10 cellular contexts compared by ENCODE assay signal in the genomic region with DNA sequence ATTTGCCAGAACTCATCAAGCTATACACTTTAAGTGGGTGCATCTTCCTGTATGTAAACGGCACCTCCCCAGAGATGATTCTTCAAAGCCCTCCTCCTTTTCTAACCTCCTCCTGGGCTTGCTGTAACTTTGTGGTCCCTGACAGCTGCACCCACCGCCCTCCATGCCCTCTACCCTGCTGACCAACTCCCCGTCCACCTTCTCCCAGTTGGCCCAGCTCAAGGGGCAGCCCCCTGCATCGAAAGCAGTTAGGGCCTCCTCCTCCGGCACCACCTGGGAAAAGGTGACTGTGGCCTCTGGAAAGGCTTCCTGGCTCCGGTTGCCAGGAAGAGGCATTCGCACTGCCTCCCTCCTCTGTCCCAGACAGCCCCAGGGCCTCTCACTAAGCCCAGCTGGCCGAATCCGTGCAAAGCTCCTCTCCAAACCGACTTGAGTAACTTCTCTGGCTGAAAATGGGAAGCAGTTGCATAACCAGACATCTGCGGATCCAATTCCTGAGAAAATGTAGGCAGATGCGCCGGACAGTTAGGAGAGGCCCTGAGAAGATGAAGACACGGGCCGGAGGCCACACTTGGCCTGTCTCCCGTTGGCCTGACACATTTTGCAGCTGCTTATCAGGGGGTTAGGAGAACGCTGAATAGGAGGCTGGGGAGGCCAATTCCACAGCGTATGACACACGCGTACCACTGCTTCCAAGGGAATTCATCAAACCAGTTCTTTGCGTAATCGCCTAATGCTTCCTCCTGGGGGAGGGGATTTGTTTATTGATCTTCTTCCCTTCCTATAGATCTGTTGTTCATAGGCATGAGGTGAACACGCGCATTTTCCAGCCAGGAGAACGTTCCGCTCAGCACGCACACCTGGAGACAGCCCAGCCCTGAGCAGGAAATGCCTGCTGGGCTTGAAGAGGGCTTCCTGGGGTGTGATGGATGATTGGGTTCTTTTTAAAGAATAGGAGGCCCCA. TPM values are rescaled to one million over a fixed set of nuclear protein-coding genes. Genes with fewer than 3 reads are reported as not detected.
DNase-seq lines count a peak whose midpoint lies in the region; ATAC-seq and TF ChIP-seq lines count a peak whose summit lies in the region.
"Had no signal": no experiment of that assay in that cellular context is flagged by ENCODE, and none has a peak within 500 bp of the region (broad histone marks: within the 10 kb centered on the region; RNA-seq: fewer than 3 reads in every experiment).

No MANE protein-coding gene starts in this region.

- peaks cover 54% of the 10 kb centered on the region for H3K4me1 ChIP-seq in PC-3 (ENCODE audit: insufficient read depth, low read length)

- H3K27me3 ChIP-seq in PC-3 (ENCODE audit: low read length): no peaks in the 10 kb centered on the region

- H3K9me2 ChIP-seq in PC-3 (replicated peaks; ENCODE audit: low read length): no peaks in the 10 kb centered on the region

- no peaks in the 10 kb centered on the region for H3K4me1 Mint-ChIP-seq in activated CD4-positive, alpha-beta T cell treated with anti-CD3 and anti-CD28 coated beads, Interleukin-2, amount 10 ng/mL, durations not matched to agents 24 days and 14 days
- H3K4me1 Mint-ChIP-seq: activated naive CD4-positive, alpha-beta T cell treated with anti-CD3 and anti-CD28 coated beads, Interleukin-2, amount 10 ng/mL, durations not matched to agents 7 days and 5 days had no signal

- H4K20me1 ChIP-seq in PC-3 (ENCODE audit: low read length): no peaks in the 10 kb centered on the region

- BruUV-seq in PC-3 (replicated peaks; lab: Mats Ljungman, UMichigan): no TSS peak

- H3K9ac ChIP-seq in PC-3 (ENCODE audit: low read length): peak overlapping the region; percentile 82

- H2AFZ ChIP-seq in PC-3 (ENCODE audit: low read length): peak overlapping the region; percentile 40; the same call in 1 of the 2 replicates

- no peaks in the 10 kb centered on the region for H3K27me3 Mint-ChIP-seq in activated CD4-positive, alpha-beta T cell treated with anti-CD3 and anti-CD28 coated beads, Interleukin-2, amount 10 ng/mL, durations not matched to agents 24 days and 14 days
- H3K27me3 Mint-ChIP-seq: activated naive CD4-positive, alpha-beta T cell treated with anti-CD3 and anti-CD28 coated beads, Interleukin-2, amount 10 ng/mL, durations not matched to agents 7 days and 5 days had no signal

- peaks cover 15% of the 10 kb centered on the region for H3F3A ChIP-seq in PC-3 (ENCODE audit: low read length, unreplicated experiment)

- no peaks in the 10 kb centered on the region for H3K9me3 ChIP-seq in PC-3 (ENCODE audit: low read length)

- H3K4me2 ChIP-seq in PC-3 (ENCODE audit: low read length): peak overlapping the region; percentile 63

- intact Hi-C loops in PC-3 (cut with micrococcal nuclease) (no loop called here), posterior vena cava (cut with DNase I) (no loop called here)
- intact Hi-C loops in activated CD4-positive, alpha-beta T cell treated with anti-CD3 and anti-CD28 coated beads, Interleukin-2, amount 10 ng/mL, durations not matched to agents 24 days and 14 days (cut with micrococcal nuclease): no loop called here

- peak overlapping the region; percentile 97 for H3K27ac ChIP-seq in PC-3 (ENCODE audit: low read length)

- H3K4me3 Mint-ChIP-seq in activated CD4-positive, alpha-beta T cell treated with anti-CD3 and anti-CD28 coated beads, Interleukin-2, amount 10 ng/mL, durations not matched to agents 24 days and 14 days: no peak overlapping the region
- H3K4me3 Mint-ChIP-seq: activated naive CD4-positive, alpha-beta T cell treated with anti-CD3 and anti-CD28 coated beads, Interleukin-2, amount 10 ng/mL, durations not matched to agents 7 days and 5 days had no signal

- H3K4me3 ChIP-seq in PC-3 (ENCODE audit: low read length): peak overlapping the region; percentile 19; the same call in 1 of the 2 replicates
- H3K4me3 ChIP-seq in foreskin fibroblast (ENCODE audit: low read depth in 1 of 2, low read length in 2 of 2): no peak overlapping the region

- CTCF ChIA-PET in PC-3 (lab: Charles Lee): no interaction called here

- H3K27ac Mint-ChIP-seq in activated CD4-positive, alpha-beta T cell treated with anti-CD3 and anti-CD28 coated beads, Interleukin-2, amount 10 ng/mL, durations not matched to agents 24 days and 14 days: no peak overlapping the region
- H3K27ac Mint-ChIP-seq: activated naive CD4-positive, alpha-beta T cell treated with anti-CD3 and anti-CD28 coated beads, Interleukin-2, amount 10 ng/mL, durations not matched to agents 7 days and 5 days had no signal

- H3K9me3 Mint-ChIP-seq in activated CD4-positive, alpha-beta T cell treated with anti-CD3 and anti-CD28 coated beads, Interleukin-2, amount 10 ng/mL, durations not matched to agents 24 days and 14 days: no peaks in the 10 kb centered on the region
- H3K9me3 Mint-ChIP-seq: activated naive CD4-positive, alpha-beta T cell treated with anti-CD3 and anti-CD28 coated beads, Interleukin-2, amount 10 ng/mL, durations not matched to agents 7 days and 5 days had no signal

- peak; percentile 18 for ATAC-seq in PC-3

- POLR2A ChIA-PET in PC-3 (lab: Charles Lee; ENCODE audit: unreplicated experiment): interaction anchor here (0.6 kb wide), 1 partner anchor 71 kb away, joined by 3 read pairs; no protein-coding TSS in a partner anchor

- H3K79me2 ChIP-seq in PC-3 (ENCODE audit: low read length): peaks cover 17% of the 10 kb centered on the region

- peak; percentile 62 for DNase-seq in COR-L47 (lab: John Stamatoyannopoulos, UW)
- peak; percentile 94 for DNase-seq in PC-3
- DNase-seq in foreskin fibroblast: peak; percentile 100
- peak; percentile 97 for DNase-seq in posterior vena cava (ENCODE audit: low spot score)
- DNase-seq in GM13976 (ENCODE audit: low spot score): no peak
- no peak for DNase-seq in NCI-H510A (lab: John Stamatoyannopoulos, UW)
- no peak for DNase-seq in GM19238 (ENCODE audit: insufficient read length, low spot score)
- DNase-seq in activated CD4-positive, alpha-beta T cell treated with anti-CD3 and anti-CD28 coated beads, Interleukin-2, amount 10 ng/mL, durations not matched to agents 24 days and 14 days: no peak
- DNase-seq: activated naive CD4-positive, alpha-beta T cell treated with anti-CD3 and anti-CD28 coated beads, Interleukin-2, amount 10 ng/mL, durations not matched to agents 7 days and 5 days; NCI-H1048 had no signal

- in situ Hi-C loops in GM13976 (cut with MboI; ENCODE audit: low sequenced_read_pairs, unreplicated experiment): no loop called here

- TF ChIP-seq CTCF in PC-3 (conservative IDR thresholded peaks at IDR 0.05; ENCODE audit: low read depth, low read length) (no peak), foreskin fibroblast (IDR thresholded peaks at IDR 0.05; ENCODE audit: low read depth, low read length) (no peak), GM13976 (IDR thresholded peaks at IDR 0.05; ENCODE audit: borderline replicate concordance, control extremely low read depth, extremely low read depth, insufficient read depth, missing control alignments) (no peak)

- H3K36me3 ChIP-seq in PC-3 (ENCODE audit: low read depth, low read length): no peaks in the 10 kb centered on the region

- no peaks in the 10 kb centered on the region for H3K36me3 Mint-ChIP-seq in activated CD4-positive, alpha-beta T cell treated with anti-CD3 and anti-CD28 coated beads, Interleukin-2, amount 10 ng/mL, durations not matched to agents 24 days and 14 days (ENCODE audit: low read depth)
- H3K36me3 Mint-ChIP-seq: activated naive CD4-positive, alpha-beta T cell treated with anti-CD3 and anti-CD28 coated beads, Interleukin-2, amount 10 ng/mL, durations not matched to agents 7 days and 5 days had no signal

RNA-seq across cellular contexts. Expression of a gene that starts 48.7 kb away (rescaled TPM):
- 521 and 654 TPM in 2 replicates for total RNA-seq in PC-3 (2014; rRNA removed)
- total RNA-seq in posterior vena cava: 1,000 to 10,000 TPM; 1,504 to 1,642 TPM
- total RNA-seq in activated CD4-positive, alpha-beta T cell treated with anti-CD3 and anti-CD28 coated beads, Interleukin-2, amount 10 ng/mL, durations not matched to agents 24 days and 14 days: 2.0 and 2.3 TPM in 2 replicates

Comparison
In these comparisons a context has a peak if more than half of its experiments do, and no peak if none do; other contexts are left out.
1. DNase-seq: peak in COR-L47 (single experiment), PC-3 (single experiment), foreskin fibroblast (2 of 2) and posterior vena cava (single experiment); none in GM13976 (single experiment), NCI-H510A (single experiment), GM19238 (single experiment) and activated CD4-positive, alpha-beta T cell treated with anti-CD3 and anti-CD28 coated beads, Interleukin-2, amount 10 ng/mL, durations not matched to agents 24 days and 14 days (single experiment).
2. RNA of a gene that starts 48.7 kb away (total RNA-seq): 1,504 to 1,642 TPM in posterior vena cava and 521 to 654 TPM in PC-3; 2.0 to 2.3 TPM in activated CD4-positive, alpha-beta T cell treated with anti-CD3 and anti-CD28 coated beads, Interleukin-2, amount 10 ng/mL, durations not matched to agents 24 days and 14 days; every median in the first group is over 100 times any median in the second.